Comparison of ENCODE assay signal across 7 cellular contexts in the genomic region with DNA sequence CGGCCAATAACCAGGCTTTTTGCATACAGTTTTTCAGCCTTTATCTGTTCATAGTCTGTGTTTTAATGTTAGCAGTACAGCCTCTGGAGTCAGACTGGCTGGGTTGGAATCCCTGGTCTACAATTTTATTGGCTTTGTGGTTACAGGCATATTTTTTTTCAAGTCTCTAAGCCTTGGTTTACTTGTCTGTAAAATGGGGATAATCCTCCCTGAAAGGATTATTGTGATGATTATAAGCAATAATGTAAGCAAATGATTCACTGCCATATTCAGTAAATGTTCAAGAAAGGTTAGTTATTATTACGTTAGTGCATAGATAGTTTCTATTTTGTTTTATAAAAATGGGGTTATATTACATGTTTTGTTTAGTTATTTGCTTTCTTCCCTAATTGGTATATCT.
"Had no signal": no experiment of that assay in that cellular context is flagged by ENCODE, and none has a peak within 500 bp of the region (broad histone marks: within the 10 kb centered on the region; RNA-seq: fewer than 3 reads in every experiment).

No MANE protein-coding gene starts in this region.

- FAIRE-seq: H1, H54, HTR-8/SVneo had no signal

- DNase-seq: H9, HCEC 1CT, KG1 had no signal

- H2AFZ ChIP-seq: GM23338 had no signal

- H3K4me3 ChIP-seq: GM23338 had no signal

- H3K4me2 ChIP-seq: GM23338 had no signal

- ATAC-seq: GM23338 had no signal
